Comparison of ENCODE assay signal across 1 cellular context in the genomic region with DNA sequence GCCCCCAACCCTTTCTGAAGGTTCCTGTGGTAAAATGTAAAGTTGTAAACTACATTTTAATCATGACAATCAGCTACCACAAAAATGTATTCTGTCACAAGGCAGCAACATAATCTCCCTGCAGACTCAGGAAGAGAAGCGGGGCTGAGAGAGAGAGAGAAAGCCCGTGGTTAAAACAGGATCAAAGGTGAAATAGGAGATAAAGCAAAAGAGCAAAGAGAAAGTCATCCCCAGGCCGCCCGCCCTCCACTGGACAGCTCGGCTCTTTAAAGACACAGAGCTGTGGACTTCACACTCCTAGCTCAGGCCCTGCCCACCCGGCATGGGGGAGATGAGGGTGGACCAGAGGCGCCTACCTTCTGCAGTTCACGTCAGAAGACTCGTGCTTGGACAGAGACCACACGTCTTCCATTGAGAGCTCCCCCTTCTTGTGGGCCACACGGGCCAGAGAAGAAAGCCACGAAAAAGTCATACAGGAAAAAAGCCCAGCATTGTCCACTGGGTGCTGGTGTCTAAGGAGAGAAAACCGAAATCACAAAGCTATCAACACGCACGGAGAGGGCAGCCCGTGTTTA.
TF ChIP-seq lines count a peak whose summit lies in the region.

No MANE protein-coding gene starts in this region.

TF ChIP-seq in K562, 482 proteins besides CTCF, POLR2A, EP300 and RAD21 (continued from another document):
- no peak for TF ChIP-seq ZNF318 (IDR thresholded peaks at IDR 0.05; ENCODE audit: borderline replicate concordance in 1 of 2, low read depth in 1 of 2)
- peak; percentile 92 for TF ChIP-seq EHMT2 (IDR thresholded peaks at IDR 0.05)
- TF ChIP-seq, protein P1, sequence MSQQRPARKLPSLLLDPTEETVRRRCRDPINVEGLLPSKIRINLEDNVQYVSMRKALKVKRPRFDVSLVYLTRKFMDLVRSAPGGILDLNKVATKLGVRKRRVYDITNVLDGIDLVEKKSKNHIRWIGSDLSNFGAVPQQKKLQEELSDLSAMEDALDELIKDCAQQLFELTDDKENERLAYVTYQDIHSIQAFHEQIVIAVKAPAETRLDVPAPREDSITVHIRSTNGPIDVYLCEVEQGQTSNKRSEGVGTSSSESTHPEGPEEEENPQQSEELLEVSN (IDR thresholded peaks at IDR 0.05; ENCODE audit: borderline replicate concordance in 1 of 2, extremely low read depth in 1 of 2, insufficient read depth in 1 of 2, insufficient read length in 1 of 2, low read depth in 1 of 2, low read length in 1 of 2, poor library complexity in 1 of 2, severe bottlenecking in 1 of 2): no peak
- TF ChIP-seq CTBP1 (IDR thresholded peaks at IDR 0.05; ENCODE audit: borderline replicate concordance): peak; percentile 70
- TF ChIP-seq SP1 (CRISPR knock-in tag; IDR thresholded peaks at IDR 0.05): no peak
- TF ChIP-seq ZFP36 (IDR thresholded peaks at IDR 0.05; ENCODE audit: low read depth, low read length, partially characterized antibody): no peak
- TF ChIP-seq, protein P2, sequence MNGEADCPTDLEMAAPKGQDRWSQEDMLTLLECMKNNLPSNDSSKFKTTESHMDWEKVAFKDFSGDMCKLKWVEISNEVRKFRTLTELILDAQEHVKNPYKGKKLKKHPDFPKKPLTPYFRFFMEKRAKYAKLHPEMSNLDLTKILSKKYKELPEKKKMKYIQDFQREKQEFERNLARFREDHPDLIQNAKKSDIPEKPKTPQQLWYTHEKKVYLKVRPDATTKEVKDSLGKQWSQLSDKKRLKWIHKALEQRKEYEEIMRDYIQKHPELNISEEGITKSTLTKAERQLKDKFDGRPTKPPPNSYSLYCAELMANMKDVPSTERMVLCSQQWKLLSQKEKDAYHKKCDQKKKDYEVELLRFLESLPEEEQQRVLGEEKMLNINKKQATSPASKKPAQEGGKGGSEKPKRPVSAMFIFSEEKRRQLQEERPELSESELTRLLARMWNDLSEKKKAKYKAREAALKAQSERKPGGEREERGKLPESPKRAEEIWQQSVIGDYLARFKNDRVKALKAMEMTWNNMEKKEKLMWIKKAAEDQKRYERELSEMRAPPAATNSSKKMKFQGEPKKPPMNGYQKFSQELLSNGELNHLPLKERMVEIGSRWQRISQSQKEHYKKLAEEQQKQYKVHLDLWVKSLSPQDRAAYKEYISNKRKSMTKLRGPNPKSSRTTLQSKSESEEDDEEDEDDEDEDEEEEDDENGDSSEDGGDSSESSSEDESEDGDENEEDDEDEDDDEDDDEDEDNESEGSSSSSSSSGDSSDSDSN (IDR thresholded peaks at IDR 0.05; ENCODE audit: borderline replicate concordance in 1 of 2, low read depth in 2 of 2, low read length in 2 of 2): 0 out of 4 replicates have a peak, but pooled peaks of 1 of the 2 experiments have one; percentile 46
- TF ChIP-seq ZNF436 (CRISPR knock-in tag; IDR thresholded peaks at IDR 0.05): no peak
- TF ChIP-seq KAT8 (IDR thresholded peaks at IDR 0.05; ENCODE audit: low read depth): no peak
- TF ChIP-seq NCOA2 (IDR thresholded peaks at IDR 0.05; ENCODE audit: partially characterized antibody in 2 of 2): no peak
- no peak for TF ChIP-seq E2F4 (CRISPR knock-in tag; IDR thresholded peaks at IDR 0.05; ENCODE audit: low read depth)
- TF ChIP-seq, protein P3, sequence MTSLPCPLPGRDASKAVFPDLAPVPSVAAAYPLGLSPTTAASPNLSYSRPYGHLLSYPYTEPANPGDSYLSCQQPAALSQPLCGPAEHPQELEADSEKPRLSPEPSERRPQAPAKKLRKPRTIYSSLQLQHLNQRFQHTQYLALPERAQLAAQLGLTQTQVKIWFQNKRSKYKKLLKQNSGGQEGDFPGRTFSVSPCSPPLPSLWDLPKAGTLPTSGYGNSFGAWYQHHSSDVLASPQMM (CRISPR knock-in tag; IDR thresholded peaks at IDR 0.05): no peak
- TF ChIP-seq, protein P4, sequence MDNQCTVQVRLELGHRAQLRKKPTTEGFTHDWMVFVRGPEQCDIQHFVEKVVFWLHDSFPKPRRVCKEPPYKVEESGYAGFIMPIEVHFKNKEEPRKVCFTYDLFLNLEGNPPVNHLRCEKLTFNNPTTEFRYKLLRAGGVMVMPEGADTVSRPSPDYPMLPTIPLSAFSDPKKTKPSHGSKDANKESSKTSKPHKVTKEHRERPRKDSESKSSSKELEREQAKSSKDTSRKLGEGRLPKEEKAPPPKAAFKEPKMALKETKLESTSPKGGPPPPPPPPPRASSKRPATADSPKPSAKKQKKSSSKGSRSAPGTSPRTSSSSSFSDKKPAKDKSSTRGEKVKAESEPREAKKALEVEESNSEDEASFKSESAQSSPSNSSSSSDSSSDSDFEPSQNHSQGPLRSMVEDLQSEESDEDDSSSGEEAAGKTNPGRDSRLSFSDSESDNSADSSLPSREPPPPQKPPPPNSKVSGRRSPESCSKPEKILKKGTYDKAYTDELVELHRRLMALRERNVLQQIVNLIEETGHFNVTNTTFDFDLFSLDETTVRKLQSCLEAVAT (IDR thresholded peaks at IDR 0.05): peak in 1 of 2 experiments; percentile 93; a peak in 2 of 4 replicates
- no peak for TF ChIP-seq RBBP5 (IDR thresholded peaks at IDR 0.05; ENCODE audit: borderline replicate concordance, insufficient read depth, low read length, poor library complexity, severe bottlenecking)
- no peak for TF ChIP-seq KDM4B (IDR thresholded peaks at IDR 0.05; ENCODE audit: borderline replicate concordance in 2 of 2, low read depth in 1 of 2)
- no peak for TF ChIP-seq ZNF24 (IDR thresholded peaks at IDR 0.05)
- TF ChIP-seq, protein P5, sequence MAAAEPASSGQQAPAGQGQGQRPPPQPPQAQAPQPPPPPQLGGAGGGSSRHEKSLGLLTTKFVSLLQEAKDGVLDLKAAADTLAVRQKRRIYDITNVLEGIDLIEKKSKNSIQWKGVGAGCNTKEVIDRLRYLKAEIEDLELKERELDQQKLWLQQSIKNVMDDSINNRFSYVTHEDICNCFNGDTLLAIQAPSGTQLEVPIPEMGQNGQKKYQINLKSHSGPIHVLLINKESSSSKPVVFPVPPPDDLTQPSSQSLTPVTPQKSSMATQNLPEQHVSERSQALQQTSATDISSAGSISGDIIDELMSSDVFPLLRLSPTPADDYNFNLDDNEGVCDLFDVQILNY (CRISPR knock-in tag; IDR thresholded peaks at IDR 0.05): no peak
- peak; percentile 34; the same call in 1 of the 2 replicates for TF ChIP-seq PML (IDR thresholded peaks at IDR 0.05; ENCODE audit: low read length)
- no peak for TF ChIP-seq MBD2 (IDR thresholded peaks at IDR 0.05; ENCODE audit: borderline replicate concordance, low read depth)
- no peak for TF ChIP-seq ZC3H4 (CRISPR knock-in tag; IDR thresholded peaks at IDR 0.05; ENCODE audit: borderline replicate concordance)
- TF ChIP-seq ESRRB (CRISPR knock-in tag; IDR thresholded peaks at IDR 0.05; ENCODE audit: borderline replicate concordance): no peak
- no peak for TF ChIP-seq HIVEP1 (CRISPR knock-in tag; IDR thresholded peaks at IDR 0.05)
- no peak for TF ChIP-seq ZBTB9 (CRISPR knock-in tag; IDR thresholded peaks at IDR 0.05)
